9 cellular contexts compared by ENCODE assay signal in genomic region chr1:63317814-63318156, GRCh38. TPM values are rescaled to one million over a fixed set of nuclear protein-coding genes. Genes with fewer than 3 reads are reported as not detected.
DNase-seq lines count a peak whose midpoint lies in the region; ATAC-seq, FAIRE-seq and TF ChIP-seq lines count a peak whose summit lies in the region.
"Had no signal": no experiment of that assay in that cellular context is flagged by ENCODE, and none has a peak within 500 bp of the region (broad histone marks: within the 10 kb centered on the region; RNA-seq: fewer than 3 reads in every experiment).

No MANE protein-coding gene starts in this region.

- FAIRE-seq in astrocyte (lab: Jason Lieb, UNC), result no peak

- H3K9ac ChIP-seq in HUES48 (ENCODE audit: low read depth, low read length), result no peak overlapping the region
- no peak overlapping the region for H3K9ac ChIP-seq in astrocyte (ENCODE audit: low read length)

- POLR2A ChIA-PET in CD4-positive, alpha-beta T cell (lab: Charles Lee), result no interaction called here

- DNase-seq in CD4-positive, alpha-beta T cell, result peak in 1 of 10 experiments; percentile 2
- DNase-seq in astrocyte (ENCODE audit: low read depth) (no peak), DMS 273 treated with DMSO at 0.1 percent for 48 hours (lab: John Stamatoyannopoulos, UW) (no peak), AG20443 (ENCODE audit: low spot score) (no peak), GM20000 (ENCODE audit: low spot score) (no peak)
- DNase-seq: activated gamma-delta T cell had no signal

- peaks cover 3% of the 10 kb centered on the region for H3K9me3 Mint-ChIP-seq in CD4-positive, alpha-beta T cell
- H3K9me3 Mint-ChIP-seq in astrocyte (ENCODE audit: unreplicated experiment), result peaks cover 33% of the 10 kb centered on the region
- H3K9me3 Mint-ChIP-seq in nephron, result peaks cover 7% of the 10 kb centered on the region

- H3K27me3 Mint-ChIP-seq in CD4-positive, alpha-beta T cell, result peaks cover 87% of the 10 kb centered on the region
- H3K27me3 Mint-ChIP-seq in astrocyte (ENCODE audit: low read depth, unreplicated experiment) (peaks cover 59% of the 10 kb centered on the region), nephron (ENCODE audit: low read depth) (peaks cover 100% of the 10 kb centered on the region)

- no peak overlapping the region for H3K27ac ChIP-seq in CD4-positive, alpha-beta T cell (ENCODE audit: low read depth, low read length)
- H3K27ac ChIP-seq in HUES48 (ENCODE audit: low read depth, low read length), result no peak overlapping the region
- H3K27ac ChIP-seq in astrocyte (ENCODE audit: low read depth, low read length), result no peak overlapping the region

- H3K4me1 Mint-ChIP-seq in CD4-positive, alpha-beta T cell (ENCODE audit: low read depth), result peaks cover 42% of the 10 kb centered on the region
- H3K4me1 Mint-ChIP-seq in astrocyte (ENCODE audit: low read depth, unreplicated experiment), result peaks cover 2% of the 10 kb centered on the region
- peaks cover 40% of the 10 kb centered on the region for H3K4me1 Mint-ChIP-seq in nephron

- peaks cover 24% of the 10 kb centered on the region for H3K9me3 ChIP-seq in CD4-positive, alpha-beta T cell (ENCODE audit: control insufficient read depth, low read length)
- H3K9me3 ChIP-seq in HUES48 (ENCODE audit: control insufficient read depth, insufficient read depth, low read length) (no peaks in the 10 kb centered on the region), astrocyte (ENCODE audit: insufficient read depth, low read depth, low read length) (peaks cover 9% of the 10 kb centered on the region)

- H3K4me3 Mint-ChIP-seq in CD4-positive, alpha-beta T cell, result peak overlapping the region; percentile 47
- H3K4me3 Mint-ChIP-seq in astrocyte (ENCODE audit: unreplicated experiment) (peak overlapping the region; percentile 75), nephron (peak overlapping the region; percentile 74 to 81 (median 81))

- no peaks in the 10 kb centered on the region for H3K36me3 ChIP-seq in HUES48 (ENCODE audit: control insufficient read depth, insufficient read depth, low read length)
- no peaks in the 10 kb centered on the region for H3K36me3 ChIP-seq in astrocyte (ENCODE audit: insufficient read depth, low read length)

- CTCF ChIA-PET in CD4-positive, alpha-beta T cell (lab: Charles Lee), result no interaction called here

- intact Hi-C loops in CD4-positive, alpha-beta T cell (cut with DNase I, micrococcal nuclease), result loop anchor here in 1 of 2 experiments (1.0 kb wide), 1 partner anchor 9 kb away; no protein-coding TSS in a partner anchor

- peaks cover 8% of the 10 kb centered on the region for H4K20me1 ChIP-seq in astrocyte (ENCODE audit: insufficient read depth, low read length)

- H3K4me2 ChIP-seq in astrocyte (ENCODE audit: low read length), result peak overlapping the region; percentile 52

- H3K27ac Mint-ChIP-seq in CD4-positive, alpha-beta T cell, result no peak overlapping the region
- H3K27ac Mint-ChIP-seq in astrocyte (ENCODE audit: unreplicated experiment) (peak overlapping the region; percentile 53), nephron (no peak overlapping the region)

- no peaks in the 10 kb centered on the region for H3K79me2 ChIP-seq in astrocyte (ENCODE audit: insufficient read depth, low read length)

- H3K4me3 ChIP-seq in HUES48 (ENCODE audit: low read depth, low read length) (peak overlapping the region; percentile 81), astrocyte (ENCODE audit: insufficient read depth, low read depth, low read length) (no peak overlapping the region)

- H3K36me3 Mint-ChIP-seq in CD4-positive, alpha-beta T cell (ENCODE audit: low read depth), result peaks cover 7% of the 10 kb centered on the region
- H3K36me3 Mint-ChIP-seq in astrocyte (ENCODE audit: low read depth, unreplicated experiment) (peaks cover 3% of the 10 kb centered on the region), nephron (ENCODE audit: low read depth) (no peaks in the 10 kb centered on the region)

- TF ChIP-seq CTCF in CD4-positive, alpha-beta T cell (IDR thresholded peaks at IDR 0.05), result no peak
- no peak for TF ChIP-seq CTCF in astrocyte (IDR thresholded peaks at IDR 0.05; ENCODE audit: insufficient read depth, low read depth, low read length)
- no peak for TF ChIP-seq CTCF in nephron (IDR thresholded peaks at IDR 0.05; ENCODE audit: unreplicated experiment in 3 of 3)
- TF ChIP-seq CTCF in GM20000 (IDR thresholded peaks at IDR 0.05; ENCODE audit: extremely low read depth, missing control alignments), result no peak

- H2AFZ ChIP-seq in astrocyte (ENCODE audit: low read depth, low read length), result no peak overlapping the region

- H3K27me3 ChIP-seq in CD4-positive, alpha-beta T cell (ENCODE audit: control insufficient read depth, insufficient read depth, low read length), result peaks cover 85% of the 10 kb centered on the region
- H3K27me3 ChIP-seq in HUES48 (ENCODE audit: control insufficient read depth, insufficient read depth, low read length) (peaks cover 54% of the 10 kb centered on the region), astrocyte (ENCODE audit: insufficient read depth, low read length) (peaks cover 82% of the 10 kb centered on the region)

- ATAC-seq in CD4-positive, alpha-beta T cell (ENCODE audit: poor library complexity), result no peak
- no peak for ATAC-seq in HG03159 (IDR thresholded peaks at IDR 0.05; ENCODE audit: unreplicated experiment)

- H3K4me1 ChIP-seq in HUES48 (ENCODE audit: control insufficient read depth, insufficient read depth, low read length), result peaks cover 39% of the 10 kb centered on the region
- H3K4me1 ChIP-seq in astrocyte (ENCODE audit: insufficient read depth, low read length), result peaks cover 7% of the 10 kb centered on the region

RNA-seq across cellular contexts. Expression of gene FOXD3, which starts 4.6 kb away (rescaled TPM):
- not detected for total RNA-seq in CD4-positive, alpha-beta T cell
- total RNA-seq in astrocyte, result not detected in 2 replicates

RNA-seq across cellular contexts. Expression of gene ALG6, which starts 49.6 kb away (rescaled TPM):
- total RNA-seq in CD4-positive, alpha-beta T cell, result 10 to 100 TPM; 10.6 to 11.2 TPM
- total RNA-seq in astrocyte, result 7.8 and 7.9 TPM in 2 replicates
